Comparison of ENCODE assay signal across 34 cellular contexts in genomic region chr18:38644875-38645641, GRCh38.
"Had no signal": no experiment of that assay in that cellular context is flagged by ENCODE, and none has a peak within 500 bp of the region (broad histone marks: within the 10 kb centered on the region; RNA-seq: fewer than 3 reads in every experiment).

No MANE protein-coding gene starts in this region.

- H3K9me3 Mint-ChIP-seq: activated B cell treated with CpG ODN at 0.5 μM for 24 hours; stimulated activated memory B cell treated with anti-CD40 and anti-IgM and Interleukin-4, amounts not matched to agents 10 μg/mL and 1 μg/mL and 100 μg/mL, for 72 hours; T-helper 2 cell treated with Interferon-gamma antibody and Interleukin-4, amounts not matched to agents 5 μg/mL and 100 μg/mL, for 36 hours; type B pancreatic cell had no signal

- H3K27me3 ChIP-seq: brain microvascular endothelial cell, esophagus squamous epithelium, neutrophil, ovary, right lobe of liver, uterus had no signal

- H3K4me1 Mint-ChIP-seq: activated B cell treated with CpG ODN at 0.5 μM for 24 hours; activated naive CD8-positive, alpha-beta T cell treated with anti-CD3 and anti-CD28 coated beads, Interleukin-2, amount 10 ng/mL, durations not matched to agents 7 days and 5 days; endodermal cell; naive B cell; nephron progenitor cell; stimulated activated memory B cell treated with anti-CD40 and anti-IgM and Interleukin-4, amounts not matched to agents 10 μg/mL and 1 μg/mL and 100 μg/mL, for 72 hours; stimulated activated naive CD8-positive, alpha-beta T cell treated with anti-CD3 and anti-CD28 coated beads, Interleukin-15, amount 100 ng/mL, for 72 hours had no signal

- FAIRE-seq: astrocyte, frontal cortex had no signal

- H3K4me3 Mint-ChIP-seq: activated B cell treated with CpG ODN at 0.5 μM for 24 hours; activated CD4-positive, alpha-beta memory T cell treated with anti-CD3 and anti-CD28 coated beads for 36 hours; activated naive CD8-positive, alpha-beta T cell treated with anti-CD3 and anti-CD28 coated beads, Interleukin-2, amount 10 ng/mL, durations not matched to agents 7 days and 5 days; activated T-cell treated with anti-CD3 and anti-CD28 coated beads, Interleukin-2, amount 50 U/mL, for 24 hours; endodermal cell; naive B cell; nephron progenitor cell; stimulated activated memory B cell treated with anti-CD40 and anti-IgM and Interleukin-4, amounts not matched to agents 10 μg/mL and 1 μg/mL and 100 μg/mL, for 72 hours; stimulated activated naive CD8-positive, alpha-beta T cell treated with anti-CD3 and anti-CD28 coated beads, Interleukin-15, amount 100 ng/mL, for 72 hours; T-helper 2 cell treated with Interferon-gamma antibody and Interleukin-4, amounts not matched to agents 5 μg/mL and 100 μg/mL, for 36 hours; type B pancreatic cell had no signal

- H3K9me3 ChIP-seq: esophagus squamous epithelium, neutrophil, ovary, right lobe of liver, uterus had no signal

- H3K27ac Mint-ChIP-seq: activated B cell treated with CpG ODN at 0.5 μM for 24 hours; activated CD4-positive, alpha-beta memory T cell treated with anti-CD3 and anti-CD28 coated beads for 36 hours; activated naive CD8-positive, alpha-beta T cell treated with anti-CD3 and anti-CD28 coated beads, Interleukin-2, amount 10 ng/mL, durations not matched to agents 7 days and 5 days; activated T-cell treated with anti-CD3 and anti-CD28 coated beads, Interleukin-2, amount 50 U/mL, for 24 hours; endodermal cell; naive B cell; nephron progenitor cell; progenitor cell of endocrine pancreas; stimulated activated memory B cell treated with anti-CD40 and anti-IgM and Interleukin-4, amounts not matched to agents 10 μg/mL and 1 μg/mL and 100 μg/mL, for 72 hours; stimulated activated naive CD8-positive, alpha-beta T cell treated with anti-CD3 and anti-CD28 coated beads, Interleukin-15, amount 100 ng/mL, for 72 hours; T-helper 2 cell treated with Interferon-gamma antibody and Interleukin-4, amounts not matched to agents 5 μg/mL and 100 μg/mL, for 36 hours; type B pancreatic cell had no signal

- H3K4me3 ChIP-seq: esophagus squamous epithelium, ovary, right lobe of liver, skin epidermis, uterus had no signal

- H3K27me3 Mint-ChIP-seq: activated B cell treated with CpG ODN at 0.5 μM for 24 hours; activated CD4-positive, alpha-beta memory T cell treated with anti-CD3 and anti-CD28 coated beads for 36 hours; activated naive CD8-positive, alpha-beta T cell treated with anti-CD3 and anti-CD28 coated beads, Interleukin-2, amount 10 ng/mL, durations not matched to agents 7 days and 5 days; activated T-cell treated with anti-CD3 and anti-CD28 coated beads, Interleukin-2, amount 50 U/mL, for 24 hours; naive B cell; progenitor cell of endocrine pancreas; stimulated activated memory B cell treated with anti-CD40 and anti-IgM and Interleukin-4, amounts not matched to agents 10 μg/mL and 1 μg/mL and 100 μg/mL, for 72 hours; stimulated activated naive CD8-positive, alpha-beta T cell treated with anti-CD3 and anti-CD28 coated beads, Interleukin-15, amount 100 ng/mL, for 72 hours had no signal

- ATAC-seq: left cardiac atrium; left ventricle myocardium superior; right lobe of liver; stimulated activated memory B cell treated with anti-CD40 and anti-IgM and Interleukin-4, amounts not matched to agents 10 μg/mL and 1 μg/mL and 100 μg/mL, for 72 hours; stimulated activated naive CD8-positive, alpha-beta T cell treated with anti-CD3 and anti-CD28 coated beads, Interleukin-15, amount 100 ng/mL, for 72 hours had no signal

- H3K36me3 Mint-ChIP-seq: activated naive CD8-positive, alpha-beta T cell treated with anti-CD3 and anti-CD28 coated beads, Interleukin-2, amount 10 ng/mL, durations not matched to agents 7 days and 5 days; naive B cell; stimulated activated memory B cell treated with anti-CD40 and anti-IgM and Interleukin-4, amounts not matched to agents 10 μg/mL and 1 μg/mL and 100 μg/mL, for 72 hours; type B pancreatic cell had no signal

- H3K36me3 ChIP-seq: brain microvascular endothelial cell, esophagus squamous epithelium, neutrophil, ovary, right lobe of liver, uterus had no signal

- DNase-seq: activated B cell treated with CpG ODN at 0.5 μM for 24 hours; activated CD4-positive, alpha-beta memory T cell treated with anti-CD3 and anti-CD28 coated beads for 36 hours; activated CD4-positive, alpha-beta T cell treated with anti-CD3 and anti-CD28 coated beads for 48 hours; activated CD8-positive, alpha-beta memory T cell treated with anti-CD3 and anti-CD28 coated beads, Interleukin-2, amount 50 U/mL, for 48 hours; activated gamma-delta T cell treated with Interleukin-2 at 50 U/mL for 16 hours; activated naive CD8-positive, alpha-beta T cell treated with anti-CD3 and anti-CD28 coated beads, Interleukin-2, amount 10 ng/mL, durations not matched to agents 7 days and 5 days; activated T-cell treated with anti-CD3 and anti-CD28 coated beads, Interleukin-2, amount 50 U/mL, for 24 hours; amniotic stem cell; brain microvascular endothelial cell; central memory CD4-positive, alpha-beta T cell; endodermal cell; esophagus squamous epithelium; glutamatergic neuron; islet precursor cell; left cardiac atrium; left ventricle myocardium superior; naive B cell; nephron progenitor cell; ovary; right lobe of liver; stimulated activated CD4-positive, alpha-beta T cell treated with anti-CD3 and anti-CD28 coated beads, Interleukin-12 subunit alpha, Interleukin-12 subunit beta, amount 100 ng/mL, for 4 hours; stimulated activated CD4-positive, alpha-beta T cell treated with anti-CD3 and anti-CD28 coated beads, Interleukin-4, amount 100 ng/mL, for 1 hour; stimulated activated naive CD8-positive, alpha-beta T cell treated with anti-CD3 and anti-CD28 coated beads, Interleukin-15, amount 100 ng/mL, for 72 hours; substantia nigra; T-helper 1 cell; uterus had no signal

- H3K4me1 ChIP-seq: esophagus squamous epithelium, right lobe of liver, uterus had no signal

- H3K27ac ChIP-seq: brain microvascular endothelial cell, esophagus squamous epithelium, neutrophil, ovary, right lobe of liver, skin epidermis, uterus had no signal
